15 cellular contexts compared by ENCODE assay signal in the genomic region with DNA sequence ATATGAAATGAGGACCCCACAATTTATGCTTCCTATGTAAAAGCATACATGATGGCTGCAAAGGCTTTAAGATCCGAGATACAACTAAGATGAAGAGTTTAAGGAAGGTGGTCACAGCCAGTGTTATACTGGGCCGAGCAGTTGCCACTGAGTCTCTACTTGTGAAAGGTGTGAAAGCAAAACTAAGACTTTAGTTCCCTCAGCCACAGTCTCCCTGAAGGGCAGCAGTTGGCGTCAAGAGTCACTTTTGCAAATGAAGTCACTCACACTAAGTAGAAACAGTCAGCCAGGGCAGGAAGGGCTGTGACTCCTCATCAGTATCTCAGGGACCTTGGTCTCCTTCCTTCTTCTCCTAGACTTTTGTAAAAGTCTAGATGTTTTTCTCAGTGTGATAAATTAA.
DNase-seq lines count a peak whose midpoint lies in the region; ATAC-seq and TF ChIP-seq lines count a peak whose summit lies in the region.
"Had no signal": no experiment of that assay in that cellular context is flagged by ENCODE, and none has a peak within 500 bp of the region (broad histone marks: within the 10 kb centered on the region; RNA-seq: fewer than 3 reads in every experiment).

No MANE protein-coding gene starts in this region.

- no peaks in the 10 kb centered on the region for H3K4me1 ChIP-seq in esophagus squamous epithelium
- no peaks in the 10 kb centered on the region for H3K4me1 ChIP-seq in body of pancreas
- H3K4me1 ChIP-seq: pancreas had no signal

- 59 to 64% methylated on average over 3 of the region's 3 CpGs for WGBS in esophagus squamous epithelium, 2 donors
- 40 to 64% methylated on average over 3 of the region's 3 CpGs for WGBS in body of pancreas, 2 donors

- H3K9me3 Mint-ChIP-seq in stimulated activated naive CD8-positive, alpha-beta T cell treated with anti-CD3 and anti-CD28 coated beads, Interleukin-15, amount 100 ng/mL, for 72 hours, result no peaks in the 10 kb centered on the region
- H3K9me3 Mint-ChIP-seq: activated CD4-positive, alpha-beta memory T cell treated with anti-CD3 and anti-CD28 coated beads, Interleukin-2, amount 10 ng/mL, durations not matched to agents 7 days and 5 days; CD8-positive, alpha-beta T cell; mesothelial cell of epicardium; T-helper 1 cell treated with Interleukin-12 subunit alpha and Interleukin-12 subunit beta and Interleukin-4 antibody, amounts not matched to agents 30 μg/mL and 1 μg/mL, for 36 hours had no signal

- TF ChIP-seq POLR2A in esophagus squamous epithelium (IDR thresholded peaks at IDR 0.05), result no peak
- TF ChIP-seq POLR2A in body of pancreas (IDR thresholded peaks at IDR 0.05), result no peak

- intact Hi-C loops in esophagus squamous epithelium (cut with DNase I), result no loop called here
- intact Hi-C loops in sciatic nerve (cut with DNase I), result no loop called here
- intact Hi-C loops in body of pancreas (cut with DNase I), result no loop called here

- TF ChIP-seq CTCF in esophagus squamous epithelium (IDR thresholded peaks at IDR 0.05) (no peak), body of pancreas (IDR thresholded peaks at IDR 0.05) (no peak)

- H3K27ac ChIP-seq in esophagus squamous epithelium (no peak overlapping the region), body of pancreas (no peak overlapping the region)
- H3K27ac ChIP-seq: pancreas had no signal

- H3K27me3 Mint-ChIP-seq in stimulated activated naive CD8-positive, alpha-beta T cell treated with anti-CD3 and anti-CD28 coated beads, Interleukin-15, amount 100 ng/mL, for 72 hours, result peaks cover 10% of the 10 kb centered on the region

- H3K27me3 ChIP-seq in esophagus squamous epithelium (no peaks in the 10 kb centered on the region), body of pancreas (no peaks in the 10 kb centered on the region)
- H3K27me3 ChIP-seq: pancreas had no signal

- no peaks in the 10 kb centered on the region for H3K4me1 Mint-ChIP-seq in stimulated activated naive CD8-positive, alpha-beta T cell treated with anti-CD3 and anti-CD28 coated beads, Interleukin-15, amount 100 ng/mL, for 72 hours
- H3K4me1 Mint-ChIP-seq: mesothelial cell of epicardium had no signal

- no peaks in the 10 kb centered on the region for H3K9me3 ChIP-seq in esophagus squamous epithelium
- no peaks in the 10 kb centered on the region for H3K9me3 ChIP-seq in body of pancreas
- H3K9me3 ChIP-seq: pancreas had no signal

- H3K4me3 ChIP-seq in esophagus squamous epithelium (no peak overlapping the region), body of pancreas (no peak overlapping the region)
- H3K4me3 ChIP-seq: pancreas had no signal

- H3K27ac Mint-ChIP-seq in stimulated activated naive CD8-positive, alpha-beta T cell treated with anti-CD3 and anti-CD28 coated beads, Interleukin-15, amount 100 ng/mL, for 72 hours, result no peak overlapping the region
- H3K27ac Mint-ChIP-seq: activated CD4-positive, alpha-beta memory T cell treated with anti-CD3 and anti-CD28 coated beads, Interleukin-2, amount 10 ng/mL, durations not matched to agents 7 days and 5 days; CD8-positive, alpha-beta T cell; mesothelial cell of epicardium; T-helper 1 cell treated with Interleukin-12 subunit alpha and Interleukin-12 subunit beta and Interleukin-4 antibody, amounts not matched to agents 30 μg/mL and 1 μg/mL, for 36 hours had no signal

- H3K4me3 Mint-ChIP-seq in stimulated activated naive CD8-positive, alpha-beta T cell treated with anti-CD3 and anti-CD28 coated beads, Interleukin-15, amount 100 ng/mL, for 72 hours, result no peak overlapping the region
- H3K4me3 Mint-ChIP-seq: activated CD4-positive, alpha-beta memory T cell treated with anti-CD3 and anti-CD28 coated beads, Interleukin-2, amount 10 ng/mL, durations not matched to agents 7 days and 5 days; CD8-positive, alpha-beta T cell; mesothelial cell of epicardium; T-helper 1 cell treated with Interleukin-12 subunit alpha and Interleukin-12 subunit beta and Interleukin-4 antibody, amounts not matched to agents 30 μg/mL and 1 μg/mL, for 36 hours had no signal

- ATAC-seq in stimulated activated naive CD8-positive, alpha-beta T cell treated with anti-CD3 and anti-CD28 coated beads, Interleukin-15, Interleukin-2, amounts not matched to agents 100 U/mL and 50 U/mL, for 24 hours, result peak; percentile 28
- ATAC-seq in stimulated activated naive CD8-positive, alpha-beta T cell treated with anti-CD3 and anti-CD28 coated beads, Interleukin-15, amount 100 ng/mL, for 72 hours, result no peak
- ATAC-seq in HG02759 (IDR thresholded peaks at IDR 0.05; ENCODE audit: unreplicated experiment) (peak; percentile 55), HG03520 (IDR thresholded peaks at IDR 0.05; ENCODE audit: unreplicated experiment) (peak; percentile 91), sciatic nerve (no peak), body of pancreas (no peak)
- ATAC-seq: CD8-positive, alpha-beta T cell; pancreas had no signal

- DNase-seq in stimulated activated naive CD8-positive, alpha-beta T cell treated with anti-CD3 and anti-CD28 coated beads, Interleukin-15, Interleukin-2, amounts not matched to agents 100 U/mL and 50 U/mL, for 24 hours, result no peak
- DNase-seq in stimulated activated naive CD8-positive, alpha-beta T cell treated with anti-CD3 and anti-CD28 coated beads, Interleukin-15, amount 100 ng/mL, for 72 hours, result no peak
- no peak for DNase-seq in esophagus squamous epithelium (lab: John Stamatoyannopoulos, UW)
- DNase-seq in sciatic nerve (ENCODE audit: low spot score), result no peak
- no peak for DNase-seq in NOMO-1 (lab: John Stamatoyannopoulos, UW; ENCODE audit: unreplicated experiment in 2 of 2)
- no peak for DNase-seq in body of pancreas
- DNase-seq: activated CD4-positive, alpha-beta memory T cell treated with anti-CD3 and anti-CD28 coated beads, Interleukin-2, amount 10 ng/mL, durations not matched to agents 7 days and 5 days; CD8-positive, alpha-beta T cell; NCI-H510A; pancreas; RPMI8226 had no signal

- H3K36me3 ChIP-seq in esophagus squamous epithelium (no peaks in the 10 kb centered on the region), body of pancreas (replicated peaks in 1 of 2; ENCODE audit: insufficient read depth in 1 of 2, low read depth in 2 of 2) (no peaks in the 10 kb centered on the region)
- H3K36me3 ChIP-seq: pancreas had no signal

Comparison
In these comparisons a context has a peak if more than half of its experiments do, and no peak if none do; other contexts are left out.
1. ATAC-seq: peak in stimulated activated naive CD8-positive, alpha-beta T cell treated with anti-CD3 and anti-CD28 coated beads, Interleukin-15, Interleukin-2, amounts not matched to agents 100 U/mL and 50 U/mL, for 24 hours (single experiment), HG02759 (single experiment) and HG03520 (single experiment); none in stimulated activated naive CD8-positive, alpha-beta T cell treated with anti-CD3 and anti-CD28 coated beads, Interleukin-15, amount 100 ng/mL, for 72 hours (single experiment), sciatic nerve (single experiment) and body of pancreas (single experiment).